In genomic region chr20:24838551-24839530, GRCh38 we compare ENCODE assay signal across 15 cellular contexts.
DNase-seq lines count a peak whose midpoint lies in the region; ATAC-seq and TF ChIP-seq lines count a peak whose summit lies in the region.
"Had no signal": no experiment of that assay in that cellular context is flagged by ENCODE, and none has a peak within 500 bp of the region (broad histone marks: within the 10 kb centered on the region; RNA-seq: fewer than 3 reads in every experiment).

No MANE protein-coding gene starts in this region.

- no peaks in the 10 kb centered on the region for H3K9me3 Mint-ChIP-seq in osteocyte (ENCODE audit: unreplicated experiment)

- peak; percentile 24 for ATAC-seq in GM19395 (IDR thresholded peaks at IDR 0.05; ENCODE audit: unreplicated experiment)
- no peak for ATAC-seq in GM18873 (IDR thresholded peaks at IDR 0.05; ENCODE audit: low FRiP score, unreplicated experiment)
- ATAC-seq: left lobe of liver had no signal

- H3K4me3 Mint-ChIP-seq in osteocyte (ENCODE audit: unreplicated experiment) = no peak overlapping the region

- no peaks in the 10 kb centered on the region for H3K27me3 ChIP-seq in MG63
- H3K27me3 ChIP-seq: adrenal gland had no signal

- no peak for TF ChIP-seq CTCF in astrocyte of the spinal cord (IDR thresholded peaks at IDR 0.05; ENCODE audit: low read depth, low read length)
- no peak for TF ChIP-seq CTCF in osteocyte (IDR thresholded peaks at IDR 0.05)

- H3K4me1 Mint-ChIP-seq in osteocyte (ENCODE audit: unreplicated experiment) = no peaks in the 10 kb centered on the region

- H3K9me3 ChIP-seq in MG63 = no peaks in the 10 kb centered on the region
- H3K9me3 ChIP-seq: adrenal gland, esophagus muscularis mucosa had no signal

- no peak overlapping the region for H3K4me3 ChIP-seq in astrocyte of the spinal cord (ENCODE audit: low read depth, low read length)
- H3K4me3 ChIP-seq in MG63 = no peak overlapping the region
- H3K4me3 ChIP-seq: adrenal gland, esophagus muscularis mucosa had no signal

- H3K36me3 Mint-ChIP-seq in osteocyte (ENCODE audit: unreplicated experiment) = no peaks in the 10 kb centered on the region

- in situ Hi-C loops in astrocyte of the spinal cord (cut with HindIII; ENCODE audit: low sequenced_read_pairs) = no loop called here

- no peaks in the 10 kb centered on the region for H3K36me3 ChIP-seq in MG63
- H3K36me3 ChIP-seq: adrenal gland, esophagus muscularis mucosa had no signal

- no peak overlapping the region for H3K27ac Mint-ChIP-seq in osteocyte (ENCODE audit: unreplicated experiment)
- H3K27ac Mint-ChIP-seq: progenitor cell of endocrine pancreas had no signal

- peaks cover 11% of the 10 kb centered on the region for H3K27me3 Mint-ChIP-seq in osteocyte (ENCODE audit: unreplicated experiment)

- DNase-seq in ELR (ENCODE audit: low read depth) = peak; percentile 63
- DNase-seq in astrocyte of the spinal cord (ENCODE audit: low read depth, low spot score) = peak; percentile 16
- peak; percentile 69 for DNase-seq in osteocyte (ENCODE audit: extremely low spot score, unreplicated experiment)
- DNase-seq in NOMO-1 (lab: John Stamatoyannopoulos, UW; ENCODE audit: unreplicated experiment in 2 of 2) = no peak
- DNase-seq in MG63 = no peak
- DNase-seq: adrenal gland; cortex of kidney; GF-D8; NCI-H1417; stimulated activated CD4-positive, alpha-beta T cell treated with anti-CD3 and anti-CD28 coated beads, Interleukin-12 subunit alpha, Interleukin-12 subunit beta, amount 100 ng/mL, for 4 hours had no signal

Comparison
In these comparisons a context has a peak if more than half of its experiments do, and no peak if none do; other contexts are left out.
1. DNase-seq: peak in ELR (single experiment), astrocyte of the spinal cord (single experiment) and osteocyte (single experiment); none in NOMO-1 (0 of 2) and MG63 (single experiment).